8 cellular contexts compared by ENCODE assay signal in the genomic region with DNA sequence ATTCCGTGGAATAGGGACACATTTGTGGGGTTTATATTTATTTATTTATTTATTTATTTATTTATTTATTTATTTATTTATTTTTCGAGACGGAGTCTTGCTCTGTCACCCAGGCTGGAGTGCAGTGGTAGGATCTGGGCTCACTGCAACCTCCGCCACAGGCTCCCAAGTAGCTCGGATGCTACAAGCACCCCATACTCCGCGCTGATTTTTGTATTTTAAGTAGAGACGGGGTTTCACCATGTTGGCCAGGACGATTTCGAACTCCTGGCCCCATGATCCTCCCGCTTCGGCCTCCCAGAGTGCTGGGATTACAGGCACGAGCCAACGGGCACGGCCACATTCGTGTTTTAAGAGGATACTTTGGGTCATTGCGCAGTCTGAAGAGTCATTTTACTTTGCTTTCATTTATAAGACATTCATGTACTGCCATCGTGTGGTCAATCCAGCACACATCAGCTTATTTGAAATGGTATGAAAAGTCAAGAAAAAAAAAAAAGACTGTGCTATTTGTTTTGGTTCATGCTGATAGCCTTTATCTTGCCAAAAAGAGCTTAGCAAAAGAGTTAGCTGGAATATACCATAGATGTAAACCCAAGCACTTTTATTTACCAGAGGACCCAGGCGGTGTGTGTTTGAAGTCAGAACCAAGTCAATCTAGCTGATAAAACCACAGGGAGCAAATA.
DNase-seq lines count a peak whose midpoint lies in the region; ATAC-seq and TF ChIP-seq lines count a peak whose summit lies in the region.
"Not testable (repeated sequence)": the region's sequence is repeated elsewhere in the genome, so short reads cannot be mapped to it uniquely, and the experiment has no call there.

No MANE protein-coding gene starts in this region.

- H3K36me3 ChIP-seq in RWPE2 (ENCODE audit: low read depth); breast epithelium; parathyroid adenoma (ENCODE audit: control insufficient read depth, insufficient read depth, low read length): not testable (repeated sequence)

- H3K27me3 ChIP-seq in AG04450 (ENCODE audit: control insufficient read depth, insufficient read depth, low read length); RWPE2 (ENCODE audit: insufficient read depth, poor library complexity, severe bottlenecking); breast epithelium; right cardiac atrium (ENCODE audit: control insufficient read depth, insufficient read depth); parathyroid adenoma (ENCODE audit: control insufficient read depth, insufficient read depth, low read length): not testable (repeated sequence)

- H3K9ac ChIP-seq in parathyroid adenoma, result not testable (repeated sequence)

- not testable (repeated sequence) for H3K79me2 ChIP-seq in parathyroid adenoma

- H3K9me3 ChIP-seq in AG04450 (ENCODE audit: control insufficient read depth, insufficient read depth, low read length); RWPE2 (ENCODE audit: severe bottlenecking); breast epithelium; right cardiac atrium (ENCODE audit: control insufficient read depth, low read length); parathyroid adenoma (ENCODE audit: control insufficient read depth, low read length): not testable (repeated sequence)

- not testable (repeated sequence) for DNase-seq in AG04450 (ENCODE audit: low read depth, low spot score); RWPE2 (ENCODE audit: low spot score); breast epithelium (ENCODE audit: low spot score in 2 of 2)
- DNase-seq in LoVo (ENCODE audit: low spot score) (peak; percentile 32), right cardiac atrium (peak; percentile 28 to 65 (median 54))

- not testable (repeated sequence) for H2AFZ ChIP-seq in parathyroid adenoma

- CTCF ChIA-PET in AG04450 (lab: Charles Lee), result interaction anchor here (1.6 kb wide), 1 partner anchor 1963 kb away, joined by 7 read pairs; no protein-coding TSS in a partner anchor

- H3K27ac ChIP-seq in AG04450 (ENCODE audit: low read depth, low read length); RWPE2 (ENCODE audit: poor library complexity, severe bottlenecking); breast epithelium; right cardiac atrium (ENCODE audit: low read length); parathyroid adenoma: not testable (repeated sequence)

- H3K4me2 ChIP-seq in parathyroid adenoma (ENCODE audit: low read length), result peak overlapping the region; percentile 50

- intact Hi-C loops in breast epithelium (cut with DNase I; ENCODE audit: low total_unique reads), result not testable (repeated sequence)
- intact Hi-C loops in right cardiac atrium (cut with DNase I), result loop anchor here in 1 of 4 donors (5.0 kb wide), 1 partner anchor 1980 kb away; no protein-coding TSS in a partner anchor

- POLR2A ChIA-PET in AG04450 (lab: Yijun Ruan, JAX), result not testable (repeated sequence)

- H3K4me3 ChIP-seq in AG04450 (ENCODE audit: low read depth, low read length) (peak overlapping the region; percentile 27; the same call in 1 of the 2 replicates), RWPE2 (ENCODE audit: severe bottlenecking) (peak overlapping the region; percentile 21), breast epithelium (peak overlapping the region in 2 of 3 donors; percentile 27 to 58)
- H3K4me3 ChIP-seq in right cardiac atrium (ENCODE audit: low read length); parathyroid adenoma (ENCODE audit: low read depth, low read length): not testable (repeated sequence)

- ATAC-seq in GM18517 (IDR thresholded peaks at IDR 0.05; ENCODE audit: unreplicated experiment), result peak; percentile 82
- peak; percentile 89 for ATAC-seq in HG02623 (IDR thresholded peaks at IDR 0.05; ENCODE audit: unreplicated experiment)
- ATAC-seq in RWPE2 (ENCODE audit: low read depth), result peak; percentile 71
- peak; percentile 77 to 78 for ATAC-seq in right cardiac atrium

- 29% methylated on average over 19 of the region's 19 CpGs for WGBS in right cardiac atrium

- H3K4me1 ChIP-seq in RWPE2 (ENCODE audit: insufficient read depth, poor library complexity, severe bottlenecking); breast epithelium; right cardiac atrium (ENCODE audit: control insufficient read depth, insufficient read depth, low read length); parathyroid adenoma: not testable (repeated sequence)

- TF ChIP-seq POLR2A in breast epithelium (IDR thresholded peaks at IDR 0.05), result not testable (repeated sequence)

- TF ChIP-seq CTCF in AG04450 (IDR thresholded peaks at IDR 0.05; ENCODE audit: low read depth, low read length) (peak; percentile 44), RWPE2 (IDR thresholded peaks at IDR 0.05; ENCODE audit: poor library complexity, severe bottlenecking) (peak; percentile 57), breast epithelium (IDR thresholded peaks at IDR 0.05) (peak in 2 of 3 donors; percentile 20 to 39)
- TF ChIP-seq CTCF in parathyroid adenoma (IDR thresholded peaks at IDR 0.05), result not testable (repeated sequence)
